Comparison of ENCODE assay signal across 9 cellular contexts in the genomic region with DNA sequence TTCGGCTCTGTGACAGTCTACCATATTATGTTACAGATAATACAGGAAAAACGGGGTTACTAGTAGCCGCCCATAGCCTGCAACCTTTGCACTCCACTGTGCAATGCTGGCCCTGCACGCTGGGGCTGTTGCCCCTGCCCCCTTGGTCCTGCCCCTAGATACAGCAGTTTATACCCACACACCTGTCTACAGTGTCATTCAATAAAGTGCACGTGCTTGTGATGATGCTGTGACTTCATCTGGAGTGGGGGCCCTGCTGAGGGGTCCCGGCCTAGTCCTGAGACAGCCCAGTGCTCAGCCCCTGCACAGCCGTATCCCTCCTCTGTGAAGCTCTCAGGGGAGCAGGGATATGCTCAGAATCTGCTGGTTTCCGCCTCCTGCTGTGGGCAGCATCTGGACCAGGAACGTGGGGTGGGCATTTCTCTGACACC. TPM values are rescaled to one million over a fixed set of nuclear protein-coding genes. Genes with fewer than 3 reads are reported as not detected.
DNase-seq lines count a peak whose midpoint lies in the region; ATAC-seq, FAIRE-seq and TF ChIP-seq lines count a peak whose summit lies in the region.
"Had no signal": no experiment of that assay in that cellular context is flagged by ENCODE, and none has a peak within 500 bp of the region (broad histone marks: within the 10 kb centered on the region; RNA-seq: fewer than 3 reads in every experiment).

No MANE protein-coding gene starts in this region.

- H3K4me2 ChIP-seq in astrocyte (ENCODE audit: low read length) (no peak overlapping the region), HepG2 (ENCODE audit: low read depth, low read length) (peak overlapping the region; percentile 69)

- no peaks in the 10 kb centered on the region for H4K20me1 ChIP-seq in astrocyte (ENCODE audit: insufficient read depth, low read length)
- no peaks in the 10 kb centered on the region for H4K20me1 ChIP-seq in HepG2 (ENCODE audit: insufficient read depth, low read length)

- H3K79me2 ChIP-seq in astrocyte (ENCODE audit: insufficient read depth, low read length) = peaks cover 6% of the 10 kb centered on the region
- peaks cover 4% of the 10 kb centered on the region for H3K79me2 ChIP-seq in HepG2 (ENCODE audit: insufficient read depth, low read length)

- TF ChIP-seq CTCF in astrocyte (IDR thresholded peaks at IDR 0.05; ENCODE audit: insufficient read depth, low read depth, low read length) = no peak
- no peak for TF ChIP-seq CTCF in HepG2 (CRISPR knock-in tag; IDR thresholded peaks at IDR 0.05)

- peaks cover 22 to 33% (median 24%) of the 10 kb centered on the region in 3 donors for H3K4me1 Mint-ChIP-seq in IgD-negative memory B cell
- H3K4me1 Mint-ChIP-seq in astrocyte (ENCODE audit: low read depth, unreplicated experiment) = peaks cover 26% of the 10 kb centered on the region

- peaks cover 26% of the 10 kb centered on the region for H3K27me3 ChIP-seq in astrocyte (ENCODE audit: insufficient read depth, low read length)
- no peaks in the 10 kb centered on the region for H3K27me3 ChIP-seq in HepG2 (ENCODE audit: control insufficient read depth in 1 of 2, insufficient read depth in 2 of 2, low read length in 2 of 2)
- H3K27me3 ChIP-seq in subcutaneous abdominal adipose tissue (ENCODE audit: control insufficient read depth in 5 of 5, insufficient read depth in 4 of 5, low read length in 5 of 5) = peaks cover 0 to 27% (median 7%) of the 10 kb centered on the region in 5 donors
- H3K27me3 ChIP-seq in SJCRH30 = no peaks in the 10 kb centered on the region

- H3K36me3 Mint-ChIP-seq in IgD-negative memory B cell = no peaks in the 10 kb centered on the region
- H3K36me3 Mint-ChIP-seq in astrocyte (ENCODE audit: low read depth, unreplicated experiment) = peaks cover 4% of the 10 kb centered on the region

- POLR2A ChIA-PET in HepG2 (lab: Yijun Ruan, JAX) = interaction anchor here (0.8 to 1.6 kb wide), 4 partner anchors 9 to 41 kb away, joined by 5 to 9 read pairs (median 5); no protein-coding TSS in a partner anchor

- BruUV-seq in HepG2 (replicated peaks; lab: Mats Ljungman, UMichigan) = no TSS peak

- peak overlapping the region; percentile 73 to 96 (median 78) for H3K27ac Mint-ChIP-seq in IgD-negative memory B cell
- peak overlapping the region; percentile 47 for H3K27ac Mint-ChIP-seq in astrocyte (ENCODE audit: unreplicated experiment)

- H3K9me3 Mint-ChIP-seq in IgD-negative memory B cell (no peaks in the 10 kb centered on the region), astrocyte (ENCODE audit: unreplicated experiment) (no peaks in the 10 kb centered on the region)

- ATAC-seq in HepG2 = peak; percentile 34

- no peak for TF ChIP-seq RAD21 in HepG2 (CRISPR knock-in tag; IDR thresholded peaks at IDR 0.05)

- no peak overlapping the region for H2AFZ ChIP-seq in astrocyte (ENCODE audit: low read depth, low read length)
- H2AFZ ChIP-seq in HepG2 (ENCODE audit: low read length) = no peak overlapping the region

- intact Hi-C loops in HepG2 (cut with micrococcal nuclease; ENCODE audit: unreplicated experiment) = no loop called here
- intact Hi-C loops in head of caudate nucleus (cut with DNase I) = no loop called here

- no peak overlapping the region for H3K4me3 ChIP-seq in astrocyte (ENCODE audit: insufficient read depth, low read depth, low read length)
- peak overlapping the region in 1 of 3 experiments; percentile 39; a peak in 2 of 6 replicates for H3K4me3 ChIP-seq in HepG2 (replicated peaks in 1 of 3; ENCODE audit: insufficient read depth in 1 of 3, low read depth in 2 of 3, low read length in 3 of 3)
- H3K4me3 ChIP-seq in subcutaneous abdominal adipose tissue (ENCODE audit: low read depth in 1 of 5, low read length in 5 of 5) = peak overlapping the region; percentile 12 to 87 (median 66)
- no peak overlapping the region for H3K4me3 ChIP-seq in SJCRH30

- no peak for TF ChIP-seq POLR2A in HepG2 (IDR thresholded peaks at IDR 0.05; ENCODE audit: insufficient read depth in 1 of 2, low read depth in 2 of 2, low read length in 2 of 2)

- CTCF ChIA-PET in HepG2 (lab: Yijun Ruan, JAX; ENCODE audit: low intra/inter-chr PET ratio, low total read pairs) = no interaction called here

- 17% methylated on average over 6 of the region's 9 CpGs for WGBS in HepG2 (ENCODE audit: low lambda C conversion rate)

- H3K27ac ChIP-seq in astrocyte (ENCODE audit: low read depth, low read length) (no peak overlapping the region), HepG2 (ENCODE audit: extremely low read length, insufficient read depth, low read length) (no peak overlapping the region), subcutaneous abdominal adipose tissue (ENCODE audit: low read depth, low read length) (peak overlapping the region; percentile 67), SJCRH30 (no peak overlapping the region)

- FAIRE-seq in astrocyte (lab: Jason Lieb, UNC) = no peak
- FAIRE-seq in HepG2 (lab: Jason Lieb, UNC) = no peak

- no peaks in the 10 kb centered on the region for H3K27me3 Mint-ChIP-seq in IgD-negative memory B cell
- H3K27me3 Mint-ChIP-seq in astrocyte (ENCODE audit: low read depth, unreplicated experiment) = no peaks in the 10 kb centered on the region

- in situ Hi-C loops in HepG2 (cut with HindIII; ENCODE audit: extremely low pct_ligation_motif_present, low pct_unique_long_range_greater_than_20kb) = no loop called here

- H3K4me1 ChIP-seq in astrocyte (ENCODE audit: insufficient read depth, low read length) (peaks cover 10% of the 10 kb centered on the region), HepG2 (ENCODE audit: insufficient read depth, low read length) (peaks cover 57% of the 10 kb centered on the region), subcutaneous abdominal adipose tissue (ENCODE audit: control insufficient read depth in 5 of 5, insufficient read depth in 5 of 5, low read length in 5 of 5) (peaks cover 0 to 59% (median 47%) of the 10 kb centered on the region in 5 donors), SJCRH30 (peaks cover 5% of the 10 kb centered on the region; the same call in 1 of the 2 replicates)

- TF ChIP-seq EP300 in HepG2 (IDR thresholded peaks at IDR 0.05; ENCODE audit: low read depth in 2 of 2, low read length in 2 of 2) = no peak
- TF ChIP-seq EP300 in HepG2 (CRISPR knock-in tag; IDR thresholded peaks at IDR 0.05; ENCODE audit: borderline replicate concordance) = no peak

- H3K9me3 ChIP-seq in astrocyte (ENCODE audit: insufficient read depth, low read depth, low read length) = no peaks in the 10 kb centered on the region
- H3K9me3 ChIP-seq in HepG2 (ENCODE audit: low read length) = no peaks in the 10 kb centered on the region
- H3K9me3 ChIP-seq in subcutaneous abdominal adipose tissue (ENCODE audit: control insufficient read depth in 5 of 5, low read length in 5 of 5) = no peaks in the 10 kb centered on the region
- no peaks in the 10 kb centered on the region for H3K9me3 ChIP-seq in SJCRH30 (replicated peaks)

- DNase-seq in astrocyte (ENCODE audit: low read depth) = no peak
- peak; percentile 25 for DNase-seq in HepG2 (ENCODE audit: low spot score)
- DNase-seq in head of caudate nucleus = no peak
- DNase-seq in COR-L47 (lab: John Stamatoyannopoulos, UW) = no peak
- DNase-seq in SJCRH30 = no peak
- DNase-seq: NCI-H1436 treated with DMSO at 0.1 percent for 48 hours had no signal

- H3K4me3 Mint-ChIP-seq in IgD-negative memory B cell (peak overlapping the region; percentile 90 to 94 (median 93)), astrocyte (ENCODE audit: unreplicated experiment) (peak overlapping the region; percentile 95)

- no peaks in the 10 kb centered on the region for H3K36me3 ChIP-seq in astrocyte (ENCODE audit: insufficient read depth, low read length)
- H3K36me3 ChIP-seq in HepG2 (replicated peaks in 1 of 2; ENCODE audit: control insufficient read depth in 1 of 2, insufficient read depth in 2 of 2, low read length in 2 of 2) = no peaks in the 10 kb centered on the region
- H3K36me3 ChIP-seq in subcutaneous abdominal adipose tissue (ENCODE audit: control insufficient read depth in 5 of 5, insufficient read depth in 5 of 5, low read length in 5 of 5) = peaks cover 0 to 2% (median 0%) of the 10 kb centered on the region in 5 donors
- no peaks in the 10 kb centered on the region for H3K36me3 ChIP-seq in SJCRH30

- no peak overlapping the region for H3K9ac ChIP-seq in astrocyte (ENCODE audit: low read length)
- no peak overlapping the region for H3K9ac ChIP-seq in HepG2 (ENCODE audit: insufficient read depth, low read depth, low read length)
- H3K9ac ChIP-seq in subcutaneous abdominal adipose tissue (ENCODE audit: low read length in 5 of 5) = peak overlapping the region in 2 of 5 donors; percentile 56 to 59

RNA-seq across cellular contexts. Expression of gene IFITM1, which starts 1.2 kb away (rescaled TPM):
- 233 TPM for polyA plus RNA-seq in IgD-negative memory B cell
- total RNA-seq in astrocyte = 526 and 631 TPM in 2 replicates
- 0.38 TPM in 1 of 2 replicates, not detected in the other for total RNA-seq in HepG2 (2016; rRNA removed; fragmentation: Illumina TruSeq; extraction: Trizol)
- total RNA-seq in HepG2 (2016; cell fraction: cytosol; rRNA removed; fragmentation: Illumina TruSeq; extraction: Trizol; ENCODE audit: low read depth) = not detected in 2 replicates
- total RNA-seq in HepG2 (2016; cell fraction: insoluble cytoplasmic fraction; rRNA removed; fragmentation: Illumina TruSeq; extraction: Trizol) = 0.24 TPM in 1 of 2 replicates, not detected in the other
- total RNA-seq in HepG2 (2016; cell fraction: membrane; rRNA removed; fragmentation: Illumina TruSeq; extraction: Trizol) = 0.34 TPM in 1 of 2 replicates, not detected in the other
- total RNA-seq in HepG2 (2016; cell fraction: nucleus; rRNA removed; fragmentation: Illumina TruSeq; extraction: Trizol) = not detected in 2 replicates
- polyA plus RNA-seq in HepG2 (2011; rRNA removed) = 11.1 and 18.7 TPM in 2 replicates
- 15.6 and 17.2 TPM in 2 replicates for polyA plus RNA-seq in HepG2 (2011; cell fraction: cytosol; rRNA removed)
- polyA plus RNA-seq in HepG2 (2011; cell fraction: nucleus; rRNA removed) = 4.5 and 6.7 TPM in 2 replicates
- 5.0 and 18.1 TPM in 2 replicates for polyA plus RNA-seq in HepG2 (2012)
- polyA plus RNA-seq in HepG2 (2016; cell fraction: cytosol; fragmentation: Illumina TruSeq; extraction: Trizol; ENCODE audit: low read depth) = 0.40 and 0.62 TPM in 2 replicates
- not detected in 2 replicates for polyA plus RNA-seq in HepG2 (2016; cell fraction: insoluble cytoplasmic fraction; fragmentation: Illumina TruSeq; extraction: Trizol; ENCODE audit: low read depth)
- 0.41 TPM in 1 of 2 replicates, not detected in the other for polyA plus RNA-seq in HepG2 (2016; cell fraction: membrane; fragmentation: Illumina TruSeq; extraction: Trizol; ENCODE audit: low read depth)
- polyA plus RNA-seq in HepG2 (2016; cell fraction: nucleus; fragmentation: Illumina TruSeq; extraction: Trizol; ENCODE audit: insufficient read depth, low read depth) = 0.85 and 1.3 TPM in 2 replicates
- 15.4 and 536 TPM in 2 replicates for polyA minus RNA-seq in HepG2 (2011; rRNA and poly(A)+ RNA removed; ENCODE audit: low replicate concordance)
- 4.5 and 5.8 TPM in 2 replicates for polyA minus RNA-seq in HepG2 (2011; cell fraction: cytosol; rRNA and poly(A)+ RNA removed)
- polyA minus RNA-seq in HepG2 (2011; cell fraction: nucleus; rRNA and poly(A)+ RNA removed) = 1.5 and 2.7 TPM in 2 replicates
- total RNA-seq in SJCRH30 (2014; rRNA removed; shearing (Covaris generic)) = 4.9 and 7.4 TPM in 2 replicates

RNA-seq across cellular contexts. Expression of gene IFITM3, which starts 5.6 kb away (rescaled TPM):
- polyA plus RNA-seq in IgD-negative memory B cell (1.4 TPM), HepG2 (2011; rRNA removed) (163 and 182 TPM in 2 replicates)
- total RNA-seq in astrocyte (642 and 757 TPM in 2 replicates), HepG2 (2016; rRNA removed; fragmentation: Illumina TruSeq; extraction: Trizol) (30.0 and 52.6 TPM in 2 replicates)
- 16.1 and 19.2 TPM in 2 replicates for total RNA-seq in HepG2 (2016; cell fraction: cytosol; rRNA removed; fragmentation: Illumina TruSeq; extraction: Trizol; ENCODE audit: low read depth)
- total RNA-seq in HepG2 (2016; cell fraction: insoluble cytoplasmic fraction; rRNA removed; fragmentation: Illumina TruSeq; extraction: Trizol) = 27.9 and 45.1 TPM in 2 replicates
- 15.2 and 16.4 TPM in 2 replicates for total RNA-seq in HepG2 (2016; cell fraction: membrane; rRNA removed; fragmentation: Illumina TruSeq; extraction: Trizol)
- total RNA-seq in HepG2 (2016; cell fraction: nucleus; rRNA removed; fragmentation: Illumina TruSeq; extraction: Trizol) = 36.7 and 42.1 TPM in 2 replicates
- 316 and 459 TPM in 2 replicates for polyA plus RNA-seq in HepG2 (2011; cell fraction: cytosol; rRNA removed)
- 94.3 and 120 TPM in 2 replicates for polyA plus RNA-seq in HepG2 (2011; cell fraction: nucleus; rRNA removed)
- polyA plus RNA-seq in HepG2 (2012) = 183 and 441 TPM in 2 replicates
- polyA plus RNA-seq in HepG2 (2016; cell fraction: cytosol; fragmentation: Illumina TruSeq; extraction: Trizol; ENCODE audit: low read depth) = 87.8 and 96.5 TPM in 2 replicates
- polyA plus RNA-seq in HepG2 (2016; cell fraction: insoluble cytoplasmic fraction; fragmentation: Illumina TruSeq; extraction: Trizol; ENCODE audit: low read depth) = 109 and 136 TPM in 2 replicates
- 64.1 and 65.9 TPM in 2 replicates for polyA plus RNA-seq in HepG2 (2016; cell fraction: membrane; fragmentation: Illumina TruSeq; extraction: Trizol; ENCODE audit: low read depth)
- 219 and 229 TPM in 2 replicates for polyA plus RNA-seq in HepG2 (2016; cell fraction: nucleus; fragmentation: Illumina TruSeq; extraction: Trizol; ENCODE audit: insufficient read depth, low read depth)
- 405 and 668 TPM in 2 replicates for polyA minus RNA-seq in HepG2 (2011; rRNA and poly(A)+ RNA removed; ENCODE audit: low replicate concordance)
- 180 and 184 TPM in 2 replicates for polyA minus RNA-seq in HepG2 (2011; cell fraction: cytosol; rRNA and poly(A)+ RNA removed)
- polyA minus RNA-seq in HepG2 (2011; cell fraction: nucleus; rRNA and poly(A)+ RNA removed) = 31.3 and 46.7 TPM in 2 replicates
- 100 and 101 TPM in 2 replicates for total RNA-seq in SJCRH30 (2014; rRNA removed; shearing (Covaris generic))
- polyA plus RNA-seq: neural cell had no signal

RNA-seq across cellular contexts. Expression of gene IFITM2, which starts 7.5 kb away (rescaled TPM):
- polyA plus RNA-seq in IgD-negative memory B cell (1,305 TPM), HepG2 (2011; rRNA removed) (267 and 289 TPM in 2 replicates)
- total RNA-seq in astrocyte (474 and 575 TPM in 2 replicates), HepG2 (2016; rRNA removed; fragmentation: Illumina TruSeq; extraction: Trizol) (10.4 and 13.8 TPM in 2 replicates)
- total RNA-seq in HepG2 (2016; cell fraction: cytosol; rRNA removed; fragmentation: Illumina TruSeq; extraction: Trizol; ENCODE audit: low read depth) = 4.6 and 5.5 TPM in 2 replicates
- 11.6 and 12.1 TPM in 2 replicates for total RNA-seq in HepG2 (2016; cell fraction: insoluble cytoplasmic fraction; rRNA removed; fragmentation: Illumina TruSeq; extraction: Trizol)
- total RNA-seq in HepG2 (2016; cell fraction: membrane; rRNA removed; fragmentation: Illumina TruSeq; extraction: Trizol) = 5.2 and 7.6 TPM in 2 replicates
- total RNA-seq in HepG2 (2016; cell fraction: nucleus; rRNA removed; fragmentation: Illumina TruSeq; extraction: Trizol) = 6.0 and 9.0 TPM in 2 replicates
- polyA plus RNA-seq in HepG2 (2011; cell fraction: cytosol; rRNA removed) = 371 and 454 TPM in 2 replicates
- 88.0 and 115 TPM in 2 replicates for polyA plus RNA-seq in HepG2 (2011; cell fraction: nucleus; rRNA removed)
- polyA plus RNA-seq in HepG2 (2012) = 111 and 258 TPM in 2 replicates
- polyA plus RNA-seq in HepG2 (2016; cell fraction: cytosol; fragmentation: Illumina TruSeq; extraction: Trizol; ENCODE audit: low read depth) = 23.4 and 27.5 TPM in 2 replicates
- 52.2 and 56.6 TPM in 2 replicates for polyA plus RNA-seq in HepG2 (2016; cell fraction: insoluble cytoplasmic fraction; fragmentation: Illumina TruSeq; extraction: Trizol; ENCODE audit: low read depth)
- polyA plus RNA-seq in HepG2 (2016; cell fraction: membrane; fragmentation: Illumina TruSeq; extraction: Trizol; ENCODE audit: low read depth) = 26.5 and 30.4 TPM in 2 replicates
- polyA plus RNA-seq in HepG2 (2016; cell fraction: nucleus; fragmentation: Illumina TruSeq; extraction: Trizol; ENCODE audit: insufficient read depth, low read depth) = 46.2 and 58.7 TPM in 2 replicates
- 409 and 521 TPM in 2 replicates for polyA minus RNA-seq in HepG2 (2011; rRNA and poly(A)+ RNA removed; ENCODE audit: low replicate concordance)
- 52.0 and 52.6 TPM in 2 replicates for polyA minus RNA-seq in HepG2 (2011; cell fraction: cytosol; rRNA and poly(A)+ RNA removed)
- polyA minus RNA-seq in HepG2 (2011; cell fraction: nucleus; rRNA and poly(A)+ RNA removed) = 21.9 and 27.4 TPM in 2 replicates
- 38.4 and 40.0 TPM in 2 replicates for total RNA-seq in SJCRH30 (2014; rRNA removed; shearing (Covaris generic))
- polyA plus RNA-seq: neural cell had no signal

RNA-seq across cellular contexts. Expression of gene IFITM5, which starts 15.7 kb away (rescaled TPM):
- polyA plus RNA-seq in IgD-negative memory B cell (not detected), HepG2 (2011; rRNA removed) (not detected in 2 replicates)
- total RNA-seq in astrocyte (not detected in 2 replicates), HepG2 (2016; rRNA removed; fragmentation: Illumina TruSeq; extraction: Trizol) (not detected in 2 replicates)
- not detected in 2 replicates for total RNA-seq in HepG2 (2016; cell fraction: cytosol; rRNA removed; fragmentation: Illumina TruSeq; extraction: Trizol; ENCODE audit: low read depth)
- not detected in 2 replicates for total RNA-seq in HepG2 (2016; cell fraction: insoluble cytoplasmic fraction; rRNA removed; fragmentation: Illumina TruSeq; extraction: Trizol)
- total RNA-seq in HepG2 (2016; cell fraction: membrane; rRNA removed; fragmentation: Illumina TruSeq; extraction: Trizol) = not detected in 2 replicates
- not detected in 2 replicates for total RNA-seq in HepG2 (2016; cell fraction: nucleus; rRNA removed; fragmentation: Illumina TruSeq; extraction: Trizol)
- polyA plus RNA-seq in HepG2 (2011; cell fraction: cytosol; rRNA removed) = not detected in 2 replicates
- not detected in 2 replicates for polyA plus RNA-seq in HepG2 (2011; cell fraction: nucleus; rRNA removed)
- not detected in 2 replicates for polyA plus RNA-seq in HepG2 (2012)
- polyA plus RNA-seq in HepG2 (2016; cell fraction: cytosol; fragmentation: Illumina TruSeq; extraction: Trizol; ENCODE audit: low read depth) = not detected in 2 replicates
- not detected in 2 replicates for polyA plus RNA-seq in HepG2 (2016; cell fraction: insoluble cytoplasmic fraction; fragmentation: Illumina TruSeq; extraction: Trizol; ENCODE audit: low read depth)
- polyA plus RNA-seq in HepG2 (2016; cell fraction: membrane; fragmentation: Illumina TruSeq; extraction: Trizol; ENCODE audit: low read depth) = not detected in 2 replicates
- polyA plus RNA-seq in HepG2 (2016; cell fraction: nucleus; fragmentation: Illumina TruSeq; extraction: Trizol; ENCODE audit: insufficient read depth, low read depth) = not detected in 2 replicates
- not detected in 2 replicates for polyA minus RNA-seq in HepG2 (2011; rRNA and poly(A)+ RNA removed; ENCODE audit: low replicate concordance)
- polyA minus RNA-seq in HepG2 (2011; cell fraction: cytosol; rRNA and poly(A)+ RNA removed) = not detected in 2 replicates
- not detected in 2 replicates for polyA minus RNA-seq in HepG2 (2011; cell fraction: nucleus; rRNA and poly(A)+ RNA removed)
- not detected in 2 replicates for total RNA-seq in SJCRH30 (2014; rRNA removed; shearing (Covaris generic))
- polyA plus RNA-seq: neural cell had no signal

RNA-seq across cellular contexts. Expression of gene PGGHG, which starts 26.1 kb away (rescaled TPM):
- polyA plus RNA-seq in IgD-negative memory B cell (6.1 TPM), HepG2 (2011; rRNA removed) (14.8 and 17.4 TPM in 2 replicates)
- total RNA-seq in astrocyte (22.9 and 25.1 TPM in 2 replicates), HepG2 (2016; rRNA removed; fragmentation: Illumina TruSeq; extraction: Trizol) (1.5 and 5.9 TPM in 2 replicates)
- 0.51 and 0.79 TPM in 2 replicates for total RNA-seq in HepG2 (2016; cell fraction: cytosol; rRNA removed; fragmentation: Illumina TruSeq; extraction: Trizol; ENCODE audit: low read depth)
- 1.7 and 6.0 TPM in 2 replicates for total RNA-seq in HepG2 (2016; cell fraction: insoluble cytoplasmic fraction; rRNA removed; fragmentation: Illumina TruSeq; extraction: Trizol)
- 0.96 and 1.2 TPM in 2 replicates for total RNA-seq in HepG2 (2016; cell fraction: membrane; rRNA removed; fragmentation: Illumina TruSeq; extraction: Trizol)
- 6.6 and 7.9 TPM in 2 replicates for total RNA-seq in HepG2 (2016; cell fraction: nucleus; rRNA removed; fragmentation: Illumina TruSeq; extraction: Trizol)
- polyA plus RNA-seq in HepG2 (2011; cell fraction: cytosol; rRNA removed) = 2.8 and 4.0 TPM in 2 replicates
- 254 and 355 TPM in 2 replicates for polyA plus RNA-seq in HepG2 (2011; cell fraction: nucleus; rRNA removed)
- polyA plus RNA-seq in HepG2 (2012) = 11.4 and 16.7 TPM in 2 replicates
- polyA plus RNA-seq in HepG2 (2016; cell fraction: cytosol; fragmentation: Illumina TruSeq; extraction: Trizol; ENCODE audit: low read depth) = 0.29 and 0.37 TPM in 2 replicates
- polyA plus RNA-seq in HepG2 (2016; cell fraction: insoluble cytoplasmic fraction; fragmentation: Illumina TruSeq; extraction: Trizol; ENCODE audit: low read depth) = 1.6 and 2.4 TPM in 2 replicates
- 0.88 and 1.1 TPM in 2 replicates for polyA plus RNA-seq in HepG2 (2016; cell fraction: membrane; fragmentation: Illumina TruSeq; extraction: Trizol; ENCODE audit: low read depth)
- 30.4 and 30.9 TPM in 2 replicates for polyA plus RNA-seq in HepG2 (2016; cell fraction: nucleus; fragmentation: Illumina TruSeq; extraction: Trizol; ENCODE audit: insufficient read depth, low read depth)
- polyA minus RNA-seq in HepG2 (2011; rRNA and poly(A)+ RNA removed; ENCODE audit: low replicate concordance) = 2.9 and 7.7 TPM in 2 replicates
- polyA minus RNA-seq in HepG2 (2011; cell fraction: cytosol; rRNA and poly(A)+ RNA removed) = 1.9 and 2.7 TPM in 2 replicates
- polyA minus RNA-seq in HepG2 (2011; cell fraction: nucleus; rRNA and poly(A)+ RNA removed) = 13.7 and 13.8 TPM in 2 replicates
- total RNA-seq in SJCRH30 (2014; rRNA removed; shearing (Covaris generic)) = 4.7 and 8.5 TPM in 2 replicates

Comparison
In these comparisons a context has a peak if more than half of its experiments do, and no peak if none do; other contexts are left out.
1. H3K4me3 ChIP-seq: peak in subcutaneous abdominal adipose tissue (5 of 5); none in astrocyte (single experiment) and SJCRH30 (single experiment).
2. RNA of gene IFITM1, which starts 1.2 kb away (total RNA-seq): 526 to 631 TPM in astrocyte; 4.9 to 7.4 TPM in SJCRH30 and 0.24 to 0.38 TPM in HepG2; every median in the first group is over 10 times any median in the second.
3. RNA of gene IFITM2, which starts 7.5 kb away (total RNA-seq): 474 to 575 TPM in astrocyte; 38.4 to 40.0 TPM in SJCRH30 and 4.6 to 13.8 TPM in HepG2; every median in the first group is over 10 times any median in the second.